Comparison of ENCODE assay signal across 8 cellular contexts in the genomic region with DNA sequence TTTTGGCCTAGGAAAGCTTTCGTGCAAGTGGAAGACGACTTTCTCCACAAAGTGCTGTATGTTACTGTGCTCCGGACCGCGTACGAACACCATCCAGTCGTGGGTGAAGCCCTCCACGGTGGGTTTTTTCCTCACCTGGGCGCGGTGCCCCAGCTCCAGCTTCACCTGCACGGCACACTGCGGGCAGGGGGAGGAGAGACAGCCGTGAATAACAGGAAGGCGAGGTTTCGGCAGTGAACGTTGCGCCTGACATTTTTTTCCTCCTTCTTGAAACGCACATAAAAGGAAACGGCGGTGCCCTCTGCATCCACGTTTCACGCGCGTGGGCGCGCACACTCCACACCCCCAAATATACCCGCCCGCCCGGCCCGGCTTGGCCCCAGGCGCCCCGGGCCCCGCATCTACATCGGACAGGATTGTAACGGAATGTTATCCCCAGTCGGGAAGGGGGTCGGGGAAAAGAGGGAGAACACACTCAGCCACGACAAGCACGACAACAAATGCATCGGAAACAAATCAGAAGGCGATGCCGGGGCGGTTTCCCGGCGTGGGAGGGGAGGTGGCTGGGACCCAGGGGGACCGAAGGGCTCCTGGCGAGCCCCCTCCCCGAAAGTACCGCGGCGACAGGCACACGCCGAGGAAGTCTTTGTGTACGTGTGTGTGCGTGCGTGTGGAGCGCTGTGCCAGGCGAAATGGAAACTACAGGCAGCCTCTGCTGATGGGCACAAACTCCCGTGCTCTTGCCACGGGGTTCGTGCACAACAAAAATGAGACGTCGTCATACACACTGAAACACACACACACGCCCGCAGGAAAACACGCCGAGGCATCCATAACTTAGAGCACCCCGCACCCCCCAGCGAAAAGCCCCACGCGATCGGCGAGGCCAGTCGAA. TPM values are rescaled to one million over a fixed set of nuclear protein-coding genes. Genes with fewer than 3 reads are reported as not detected.
DNase-seq lines count a peak whose midpoint lies in the region; ATAC-seq and TF ChIP-seq lines count a peak whose summit lies in the region.

No MANE protein-coding gene starts in this region.

- H3K4me1 ChIP-seq in BLaER1 treated with 17β-estradiol and CSF1 and Interleukin-3, amounts not matched to agents 10 nM and 100 nM, result peaks cover 9 to 45% (median 31%) of the 10 kb centered on the region in 10 experiments
- H3K4me1 ChIP-seq in KMS-11 (ENCODE audit: low read depth, poor library complexity, severe bottlenecking) (peaks cover 8% of the 10 kb centered on the region), mesodermal cell (ENCODE audit: control insufficient read depth, insufficient read depth, low read length, poor library complexity, severe bottlenecking) (peaks cover 5% of the 10 kb centered on the region)

- no peak for TF ChIP-seq CTCF in KMS-11 (conservative IDR thresholded peaks at IDR 0.05; ENCODE audit: low read depth, low read length)

- peak overlapping the region; percentile 97 for H2AFZ ChIP-seq in KMS-11 (ENCODE audit: low read depth)

- peak; percentile 5 for ATAC-seq in effector memory CD8-positive, alpha-beta T cell (replicated peaks)
- no peak for ATAC-seq in GM21786 (IDR thresholded peaks at IDR 0.05; ENCODE audit: unreplicated experiment)

- 0% methylated on average over 41 to 45 of the region's 74 CpGs for WGBS in mesodermal cell (ENCODE audit: insufficient coverage in 2 of 2), 2 experiments

- H3K27me3 ChIP-seq in BLaER1 treated with 17β-estradiol and CSF1 and Interleukin-3, amounts not matched to agents 10 nM and 100 nM, result peaks cover 58 to 81% (median 77%) of the 10 kb centered on the region in 11 experiments
- 0 out of 2 replicates have a peak, but pooled peaks cover 2% of the 10 kb centered on the region for H3K27me3 ChIP-seq in KMS-11 (ENCODE audit: insufficient read depth, low read depth)

- H3K27ac Mint-ChIP-seq in effector memory CD8-positive, alpha-beta T cell, result peak overlapping the region; percentile 94 to 95

- H3K4me3 ChIP-seq in BLaER1 treated with 17β-estradiol and CSF1 and Interleukin-3, amounts not matched to agents 10 nM and 100 nM, result peak overlapping the region; percentile 64 to 89 (median 74)
- H3K4me3 ChIP-seq in KMS-11 (IDR thresholded peaks at IDR 0.05; ENCODE audit: insufficient read depth, low read depth, low read length), result peak overlapping the region; percentile 27
- peak overlapping the region; percentile 86 for H3K4me3 ChIP-seq in mesodermal cell (ENCODE audit: extremely low read depth, insufficient read depth, low read length, poor library complexity, severe bottlenecking)

- H3K4me2 ChIP-seq in BLaER1 treated with 17β-estradiol and CSF1 and Interleukin-3, amounts not matched to agents 10 nM and 100 nM, result peak overlapping the region; percentile 93 to 100 (median 99)
- peak overlapping the region; percentile 47; the same call in 1 of the 2 replicates for H3K4me2 ChIP-seq in KMS-11

- 0 out of 22 replicates have a peak, but pooled peaks cover 0 to 8% (median 0%) of the 10 kb centered on the region in 11 experiments for H3K9me3 ChIP-seq in BLaER1 treated with 17β-estradiol and CSF1 and Interleukin-3, amounts not matched to agents 10 nM and 100 nM (replicated peaks in 1 of 11)
- H3K9me3 ChIP-seq in mesodermal cell (ENCODE audit: control insufficient read depth, low read length), result no peaks in the 10 kb centered on the region

- H4K20me1 ChIP-seq in BLaER1 treated with 17β-estradiol and CSF1 and Interleukin-3, amounts not matched to agents 10 nM and 100 nM, result peaks cover 0 to 34% (median 6%) of the 10 kb centered on the region in 11 experiments; a peak in 8 of 22 replicates
- H4K20me1 ChIP-seq in KMS-11 (ENCODE audit: insufficient read depth), result no peaks in the 10 kb centered on the region

- H3K9ac ChIP-seq in BLaER1 treated with 17β-estradiol and CSF1 and Interleukin-3, amounts not matched to agents 10 nM and 100 nM, result peak overlapping the region; percentile 39 to 77 (median 68)
- H3K9ac ChIP-seq in KMS-11, result peak overlapping the region; percentile 69

- H3K4me3 Mint-ChIP-seq in effector memory CD8-positive, alpha-beta T cell, result peak overlapping the region; percentile 86 to 89

- H3K27ac ChIP-seq in BLaER1 treated with 17β-estradiol and CSF1 and Interleukin-3, amounts not matched to agents 10 nM and 100 nM, result peak overlapping the region in 1 of 11 experiments; percentile 25; a peak in 1 of 22 replicates
- H3K27ac ChIP-seq in KMS-11 (peak overlapping the region; percentile 66), mesodermal cell (ENCODE audit: low read depth, low read length, severe bottlenecking) (no peak overlapping the region)

- H3K4me1 Mint-ChIP-seq in effector memory CD8-positive, alpha-beta T cell (ENCODE audit: low read depth in 2 of 2), result peaks cover 36 to 54% of the 10 kb centered on the region in 2 donors

- no peaks in the 10 kb centered on the region for H3K27me3 Mint-ChIP-seq in effector memory CD8-positive, alpha-beta T cell

- DNase-seq in activated CD8-positive, alpha-beta memory T cell treated with anti-CD3 and anti-CD28 coated beads for 1 hour (ENCODE audit: extremely low read depth in 1 of 2, low read depth in 1 of 2), result peak; percentile 34 to 39
- DNase-seq in effector memory CD8-positive, alpha-beta T cell, result peak; percentile 27 to 38 (median 31)
- DNase-seq in stimulated activated CD8-positive, alpha-beta memory T cell treated with anti-CD3 and anti-CD28 coated beads, Interleukin-2, amount 100 ng/mL, for 1 hour (ENCODE audit: low read depth in 2 of 2), result peak; percentile 13 to 38
- no peak for DNase-seq in NCI-H446 treated with DMSO at 0.1 percent for 48 hours (lab: John Stamatoyannopoulos, UW)

- H3K79me2 ChIP-seq in KMS-11 (ENCODE audit: insufficient read depth, low read depth), result no peaks in the 10 kb centered on the region; the same call in 1 of the 2 replicates

- no peaks in the 10 kb centered on the region for H3K36me3 ChIP-seq in BLaER1 treated with 17β-estradiol and CSF1 and Interleukin-3, amounts not matched to agents 10 nM and 100 nM
- H3K36me3 ChIP-seq in KMS-11 (ENCODE audit: insufficient read depth) (no peaks in the 10 kb centered on the region), mesodermal cell (ENCODE audit: control insufficient read depth, insufficient read depth, low read length) (no peaks in the 10 kb centered on the region)

- H3K9me3 Mint-ChIP-seq in effector memory CD8-positive, alpha-beta T cell, result no peaks in the 10 kb centered on the region

- peaks cover 34% of the 10 kb centered on the region for H3K36me3 Mint-ChIP-seq in effector memory CD8-positive, alpha-beta T cell (ENCODE audit: insufficient read depth)

RNA-seq across cellular contexts. Expression of gene MLLT3, which starts 1.4 kb away (rescaled TPM):
- 59.9 TPM for polyA plus RNA-seq in mesodermal cell (2013, experiment 1 of 2)
- 87.2 TPM for polyA plus RNA-seq in mesodermal cell (2013, experiment 2 of 2)

Comparison
In these comparisons a context has a peak if more than half of its experiments do, and no peak if none do; other contexts are left out.
1. H3K4me3 ChIP-seq: peak in every context shown above with its lines; median percentile 86 in mesodermal cell; 74 in BLaER1 treated with 17β-estradiol and CSF1 and Interleukin-3, amounts not matched to agents 10 nM and 100 nM; 27 in KMS-11.